ENCODE assay signal across 25 cellular contexts in genomic region chr2:166088634-166089033, GRCh38. TPM values are rescaled to one million over a fixed set of nuclear protein-coding genes. Genes with fewer than 3 reads are reported as not detected.
DNase-seq lines count a peak whose midpoint lies in the region; ATAC-seq lines count a peak whose summit lies in the region.
"Had no signal": no experiment of that assay in that cellular context is flagged by ENCODE, and none has a peak within 500 bp of the region (broad histone marks: within the 10 kb centered on the region; RNA-seq: fewer than 3 reads in every experiment).

No MANE protein-coding gene starts in this region.

- DNase-seq in HT1080 (ENCODE audit: low read depth) (peak; percentile 27), amniotic epithelial cell (ENCODE audit: low read depth) (peak; percentile 95), fibroblast of peridontal ligament (ENCODE audit: extremely low read depth) (peak; percentile 30), pulmonary artery endothelial cell (ENCODE audit: low read depth, low spot score) (peak; percentile 96), NCI-H1694 treated with DMSO at 0.1 percent for 48 hours (lab: John Stamatoyannopoulos, UW) (no peak), KBM-7 (no peak)
- DNase-seq: activated CD4-positive, alpha-beta T cell treated with anti-CD3 and anti-CD28 coated beads for 4 hours; activated CD8-positive, alpha-beta memory T cell treated with anti-CD3 and anti-CD28 coated beads for 24 hours; activated naive CD4-positive, alpha-beta T cell treated with anti-CD3 and anti-CD28 coated beads for 36 hours; activated T-cell treated with anti-CD3 and anti-CD28 coated beads, Interleukin-2, amount 50 U/mL, for 72 hours; caudate nucleus; CD4-positive, CD25-positive, alpha-beta regulatory T cell; dorsolateral prefrontal cortex; NCI-H1930; NCI-H2227 treated with DMSO at 0.1 percent for 48 hours; nephron progenitor cell; stimulated activated naive CD8-positive, alpha-beta T cell treated with anti-CD3 and anti-CD28 coated beads, Interleukin-15, amount 100 ng/mL, for 72 hours had no signal

- no peak for ATAC-seq in GM18868 (IDR thresholded peaks at IDR 0.05; ENCODE audit: unreplicated experiment)
- ATAC-seq: activated T-cell treated with anti-CD3 and anti-CD28 coated beads, Interleukin-2, amount 50 U/mL, for 72 hours; K562; SK-N-SH treated with all-trans-retinoic acid at 6 μM for 48 hours; stimulated activated naive CD8-positive, alpha-beta T cell treated with anti-CD3 and anti-CD28 coated beads, Interleukin-15, amount 100 ng/mL, for 72 hours had no signal

- in situ Hi-C loops in KBM-7 (cut with MboI; ENCODE audit: low pct_unique_long_range_greater_than_20kb, low sequenced_read_pairs), result no loop called here

RNA-seq across cellular contexts. Expression of gene SCN1A, which starts 39.2 kb away (rescaled TPM):
- total RNA-seq in HT1080 (2014; rRNA removed; shearing (Covaris generic)), result 0.02 TPM in 1 of 2 replicates, not detected in the other
- polyA plus RNA-seq in HT1080 (2015; cell fraction: cytosol; rRNA removed), result not detected in 2 replicates
- not detected in 2 replicates for polyA plus RNA-seq in HT1080 (2015; cell fraction: nucleus; rRNA removed)
- not detected in 2 replicates for total RNA-seq in pulmonary artery endothelial cell
- total RNA-seq: activated naive CD4-positive, alpha-beta T cell treated with anti-CD3 and anti-CD28 coated beads for 36 hours; activated T-cell treated with anti-CD3 and anti-CD28 coated beads, Interleukin-2, amount 50 U/mL, for 72 hours; CD4-positive, CD25-positive, alpha-beta regulatory T cell; G401; K562; mucosa of gallbladder; T-helper 2 cell treated with Interferon-gamma antibody and Interleukin-4, amounts not matched to agents 100 ng/mL and 5 ng/mL, for 36 hours; tibial nerve had no signal
- polyA plus RNA-seq: CD4-positive, CD25-positive, alpha-beta regulatory T cell; K562; keratinocyte had no signal

Comparison
In these comparisons a context has a peak if more than half of its experiments do, and no peak if none do; other contexts are left out.
1. DNase-seq: peak in HT1080 (single experiment), amniotic epithelial cell (single experiment), fibroblast of peridontal ligament (single experiment) and pulmonary artery endothelial cell (single experiment); none in NCI-H1694 treated with DMSO at 0.1 percent for 48 hours (single experiment) and KBM-7 (single experiment).